In genomic region chr3:172256101-172256687, GRCh38 we compare ENCODE assay signal across 12 cellular contexts.
DNase-seq lines count a peak whose midpoint lies in the region; ATAC-seq, FAIRE-seq and TF ChIP-seq lines count a peak whose summit lies in the region.
"Had no signal": no experiment of that assay in that cellular context is flagged by ENCODE, and none has a peak within 500 bp of the region (broad histone marks: within the 10 kb centered on the region; RNA-seq: fewer than 3 reads in every experiment).

No MANE protein-coding gene starts in this region.

- 68 to 85% (median 78%) methylated on average over 2 of the region's 2 CpGs for WGBS in stomach, 5 donors

- H3K9me3 Mint-ChIP-seq in dendritic cell treated with granulocyte-macrophage colony-stimulating factor and Interleukin-4, amounts not matched to agents 40 ng/mL and 50 ng/mL, for 4 days: no peaks in the 10 kb centered on the region

- ATAC-seq in lower lobe of right lung: peak; percentile 49 to 55
- ATAC-seq in HG02852 (IDR thresholded peaks at IDR 0.05; ENCODE audit: unreplicated experiment): no peak

- H3K36me3 ChIP-seq in lower lobe of right lung: peaks cover 22% of the 10 kb centered on the region
- H3K36me3 ChIP-seq in stomach: peaks cover 4 to 55% (median 20%) of the 10 kb centered on the region in 4 donors

- H3K27ac ChIP-seq in lower lobe of right lung (peak overlapping the region; percentile 61), stomach (peak overlapping the region; percentile 57 to 84 (median 59))

- TF ChIP-seq POLR2A in stomach (IDR thresholded peaks at IDR 0.05) (no peak), H54 (IDR thresholded peaks at IDR 0.05; ENCODE audit: low read depth, low read length) (no peak)

- no peaks in the 10 kb centered on the region for H3K9me3 ChIP-seq in lower lobe of right lung
- H3K9me3 ChIP-seq in stomach: no peaks in the 10 kb centered on the region

- no peak for FAIRE-seq in H54 (lab: Jason Lieb, UNC)
- FAIRE-seq: bronchial epithelial cell, D721Med had no signal

- peaks cover 46% of the 10 kb centered on the region for H3K4me1 Mint-ChIP-seq in dendritic cell treated with granulocyte-macrophage colony-stimulating factor and Interleukin-4, amounts not matched to agents 40 ng/mL and 50 ng/mL, for 4 days (ENCODE audit: low read depth)

- intact Hi-C loops in dendritic cell treated with granulocyte-macrophage colony-stimulating factor and Interleukin-4, amounts not matched to agents 40 ng/mL and 50 ng/mL, for 4 days (cut with micrococcal nuclease): no loop called here
- intact Hi-C loops in lower lobe of right lung (cut with DNase I) (no loop called here), stomach (cut with DNase I; ENCODE audit: low total_unique reads) (no loop called here)

- H3K27me3 ChIP-seq in lower lobe of right lung (ENCODE audit: low read depth): no peaks in the 10 kb centered on the region
- H3K27me3 ChIP-seq in stomach: no peaks in the 10 kb centered on the region

- peaks cover 83% of the 10 kb centered on the region for H3K36me3 Mint-ChIP-seq in dendritic cell treated with granulocyte-macrophage colony-stimulating factor and Interleukin-4, amounts not matched to agents 40 ng/mL and 50 ng/mL, for 4 days (ENCODE audit: low read depth)

- DNase-seq in HCEC 1CT (peak; percentile 19), lower lobe of right lung (no peak), stomach (no peak), NCI-H524 treated with DMSO at 0.1 percent for 48 hours (lab: John Stamatoyannopoulos, UW) (no peak), H54 (ENCODE audit: insufficient read length, low spot score) (no peak)
- DNase-seq in activated naive CD4-positive, alpha-beta T cell treated with anti-CD3 and anti-CD28 coated beads, Interleukin-2, amount 50 U/mL, for 16 hours: no peak
- DNase-seq: activated CD4-positive, alpha-beta T cell treated with anti-CD3 and anti-CD28 coated beads, Interleukin-2, amount 50 U/mL, for 48 hours; GOT3 had no signal

- H3K4me3 Mint-ChIP-seq in dendritic cell treated with granulocyte-macrophage colony-stimulating factor and Interleukin-4, amounts not matched to agents 40 ng/mL and 50 ng/mL, for 4 days: no peak overlapping the region

- H3K27ac Mint-ChIP-seq in dendritic cell treated with granulocyte-macrophage colony-stimulating factor and Interleukin-4, amounts not matched to agents 40 ng/mL and 50 ng/mL, for 4 days: peak overlapping the region; percentile 77

- TF ChIP-seq CTCF in lower lobe of right lung (IDR thresholded peaks at IDR 0.05) (no peak), stomach (IDR thresholded peaks at IDR 0.05) (no peak)

- H3K27me3 Mint-ChIP-seq in dendritic cell treated with granulocyte-macrophage colony-stimulating factor and Interleukin-4, amounts not matched to agents 40 ng/mL and 50 ng/mL, for 4 days: no peaks in the 10 kb centered on the region

- H3K4me3 ChIP-seq in lower lobe of right lung: no peak overlapping the region
- H3K4me3 ChIP-seq in stomach: no peak overlapping the region

- no peak for TF ChIP-seq EP300 in stomach (IDR thresholded peaks at IDR 0.05)

- H3K4me1 ChIP-seq in lower lobe of right lung (peaks cover 32% of the 10 kb centered on the region), stomach (peaks cover 12 to 68% (median 47%) of the 10 kb centered on the region in 4 donors)
